In the genomic region with DNA sequence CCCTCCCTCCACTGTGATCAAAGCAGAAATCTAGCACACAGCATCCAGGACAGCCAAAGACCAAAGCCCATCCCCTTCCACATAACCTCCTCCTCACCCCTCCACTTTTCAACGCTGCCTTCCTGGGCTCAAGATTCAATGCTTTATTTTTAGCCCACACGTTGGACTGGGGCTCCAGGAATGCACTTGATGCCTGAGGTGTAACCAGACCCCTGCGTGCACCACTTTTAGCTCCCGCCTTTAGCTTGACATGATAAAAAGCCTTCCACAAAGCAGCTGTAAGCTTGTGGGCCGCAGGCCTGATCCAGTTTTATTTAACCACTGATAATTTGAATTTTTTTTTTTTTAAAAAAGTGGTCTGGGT, we compare ENCODE assay signal across 24 cellular contexts. TPM values are rescaled to one million over a fixed set of nuclear protein-coding genes. Genes with fewer than 3 reads are reported as not detected.
DNase-seq lines count a peak whose midpoint lies in the region; ATAC-seq and TF ChIP-seq lines count a peak whose summit lies in the region.
"Had no signal": no experiment of that assay in that cellular context is flagged by ENCODE, and none has a peak within 500 bp of the region (broad histone marks: within the 10 kb centered on the region; RNA-seq: fewer than 3 reads in every experiment).

No MANE protein-coding gene starts in this region.

- no peaks in the 10 kb centered on the region for H3K36me3 Mint-ChIP-seq in GM23338 (ENCODE audit: low read depth)
- no peaks in the 10 kb centered on the region for H3K36me3 Mint-ChIP-seq in osteocyte (ENCODE audit: unreplicated experiment)
- H3K36me3 Mint-ChIP-seq: CD8-positive, alpha-beta T cell had no signal

- peak overlapping the region; percentile 52; the same call in 1 of the 2 replicates for H2AFZ ChIP-seq in GM23338

- H3K27me3 ChIP-seq in GM23338 (ENCODE audit: insufficient read depth) (no peaks in the 10 kb centered on the region), heart left ventricle (no peaks in the 10 kb centered on the region), spleen (replicated peaks in 1 of 7) (no peaks in the 10 kb centered on the region)
- H3K27me3 ChIP-seq: SJSA1 had no signal

- no peaks in the 10 kb centered on the region for H3K79me2 ChIP-seq in GM23338 (replicated peaks; ENCODE audit: insufficient read depth)

- H3K27me3 Mint-ChIP-seq in GM23338 (ENCODE audit: insufficient read depth, low read depth, poor library complexity): peaks cover 4% of the 10 kb centered on the region
- H3K27me3 Mint-ChIP-seq in osteocyte (ENCODE audit: unreplicated experiment): no peaks in the 10 kb centered on the region

- H3K36me3 ChIP-seq in GM23338 (ENCODE audit: insufficient read depth) (no peaks in the 10 kb centered on the region), heart left ventricle (no peaks in the 10 kb centered on the region), spleen (no peaks in the 10 kb centered on the region)
- H3K36me3 ChIP-seq: SJSA1 had no signal

- no peaks in the 10 kb centered on the region for H3F3A ChIP-seq in GM23338 (replicated peaks; ENCODE audit: low read depth)

- H4K20me1 ChIP-seq in GM23338 (replicated peaks; ENCODE audit: insufficient read depth): no peaks in the 10 kb centered on the region

- H3K27ac Mint-ChIP-seq in GM23338 (no peak overlapping the region), osteocyte (ENCODE audit: unreplicated experiment) (peak overlapping the region; percentile 8)
- H3K27ac Mint-ChIP-seq: CD8-positive, alpha-beta T cell had no signal

- intact Hi-C loops in heart left ventricle (cut with DNase I): loop anchor here in 5 of 10 donors (10.0 kb wide), 4 partner anchors 124 to 594 kb away; no protein-coding TSS in a partner anchor
- intact Hi-C loops in spleen (cut with DNase I; ENCODE audit: low total_unique reads): no loop called here

- DNase-seq in GM23338 (ENCODE audit: low spot score) (no peak), SK-N-DZ (ENCODE audit: low spot score) (peak; percentile 46), heart left ventricle (peak in 4 of 5 donors; percentile 59 to 75 (median 66)), osteocyte (ENCODE audit: extremely low spot score, unreplicated experiment) (no peak), spleen (no peak), NCI-H82 (lab: John Stamatoyannopoulos, UW) (no peak), activated gamma-delta T cell (lab: John Stamatoyannopoulos, UW) (no peak)
- DNase-seq in stimulated activated CD4-positive, alpha-beta T cell treated with anti-CD3 and anti-CD28 coated beads, Interleukin-4, amount 100 ng/mL, for 24 hours: no peak
- DNase-seq: activated CD4-positive, CD25-positive, alpha-beta regulatory T cell treated with anti-CD3 and anti-CD28 coated beads, Interleukin-2, amount 50 U/mL, for 72 hours; activated effector memory CD4-positive, alpha-beta T cell treated with Interleukin-2 at 50 U/mL for 16 hours; CD8-positive, alpha-beta T cell; DND-41; HCEC 1CT; naive B cell; NCI-H146; NCI-H510A; retina; stimulated activated CD4-positive, alpha-beta T cell treated with anti-CD3 and anti-CD28 coated beads, Interleukin-2, amount 100 ng/mL, for 24 hours; T-helper 9 cell had no signal

- no peak overlapping the region for H3K27ac ChIP-seq in GM23338 (ENCODE audit: low read depth)
- peak overlapping the region; percentile 22 to 85 (median 70) for H3K27ac ChIP-seq in heart left ventricle
- no peak overlapping the region for H3K27ac ChIP-seq in spleen
- H3K27ac ChIP-seq: SJSA1 had no signal

- H3K4me1 ChIP-seq in GM23338 (ENCODE audit: insufficient read depth) (no peaks in the 10 kb centered on the region), heart left ventricle (peaks cover 0 to 22% (median 4%) of the 10 kb centered on the region in 12 donors), spleen (peaks cover 0 to 7% (median 0%) of the 10 kb centered on the region in 6 donors)
- H3K4me1 ChIP-seq: SJSA1 had no signal

- 25 to 29% (median 28%) methylated on average over 5 of the region's 5 CpGs for WGBS in heart left ventricle, 4 donors
- 72 to 80% (median 74%) methylated on average over 5 of the region's 5 CpGs for WGBS in spleen, 5 donors

- H3K9me3 ChIP-seq in heart left ventricle (no peaks in the 10 kb centered on the region), spleen (no peaks in the 10 kb centered on the region)
- H3K9me3 ChIP-seq: SJSA1 had no signal

- no peak overlapping the region for H3K4me2 ChIP-seq in GM23338

- TF ChIP-seq POLR2A in heart left ventricle (IDR thresholded peaks at IDR 0.05) (no peak), spleen (IDR thresholded peaks at IDR 0.05) (no peak)

- TF ChIP-seq CTCF in GM23338 (conservative IDR thresholded peaks at IDR 0.05; ENCODE audit: low read depth in 2 of 2) (no peak), heart left ventricle (IDR thresholded peaks at IDR 0.05) (no peak), osteocyte (IDR thresholded peaks at IDR 0.05) (no peak), spleen (IDR thresholded peaks at IDR 0.05 in 8 of 11, conservative IDR thresholded peaks at IDR 0.05 in 3 of 11) (no peak)

- H3K4me3 Mint-ChIP-seq in GM23338 (no peak overlapping the region), osteocyte (ENCODE audit: unreplicated experiment) (no peak overlapping the region)
- H3K4me3 Mint-ChIP-seq: CD8-positive, alpha-beta T cell; naive B cell had no signal

- H3K4me1 Mint-ChIP-seq in GM23338: no peaks in the 10 kb centered on the region
- peaks cover 14% of the 10 kb centered on the region for H3K4me1 Mint-ChIP-seq in osteocyte (ENCODE audit: unreplicated experiment)

- H3K4me3 ChIP-seq in GM23338: no peak overlapping the region
- no peak overlapping the region for H3K4me3 ChIP-seq in heart left ventricle
- no peak overlapping the region for H3K4me3 ChIP-seq in spleen
- H3K4me3 ChIP-seq: lung, SJSA1 had no signal

- no peak; the same call in 2 of the 3 replicates for ATAC-seq in GM23338
- ATAC-seq in heart left ventricle: peak; percentile 83 to 95 (median 92)
- ATAC-seq: CD8-positive, alpha-beta T cell had no signal

- H3K9me3 Mint-ChIP-seq in GM23338 (peaks cover 8% of the 10 kb centered on the region; the same call in 1 of the 3 replicates), osteocyte (ENCODE audit: unreplicated experiment) (peaks cover 3% of the 10 kb centered on the region)
- H3K9me3 Mint-ChIP-seq: CD8-positive, alpha-beta T cell; naive B cell had no signal

- no peaks in the 10 kb centered on the region for H3K9me2 ChIP-seq in GM23338 (ENCODE audit: insufficient read depth)

TF ChIP-seq in GM23338, 12 proteins besides CTCF, POLR2A, EP300 and RAD21 (continues in another document):
- TF ChIP-seq EZH2phosphoT487 (IDR thresholded peaks at IDR 0.05; ENCODE audit: unreplicated experiment) (no peak), ZNF331 (CRISPR knock-in tag; IDR thresholded peaks at IDR 0.05; ENCODE audit: low read depth) (no peak), STAT1 (IDR thresholded peaks at IDR 0.05; ENCODE audit: unreplicated experiment) (no peak), CREB1 (CRISPR knock-in tag; IDR thresholded peaks at IDR 0.05; ENCODE audit: low read depth) (no peak)

RNA-seq across cellular contexts. Expression of a gene that starts 29.8 kb away (rescaled TPM):
- total RNA-seq in GM23338 (2014; rRNA removed; shearing (Covaris generic)): 0.14 TPM in 1 of 2 replicates, not detected in the other
- polyA plus RNA-seq in GM23338 (2016; fragmentation: Nextera tagmentation; extraction: Ambion mirVana) (0.48 and 0.56 TPM in 2 replicates), heart left ventricle (10 to 100 TPM in 1 of 2 donors, under 1 TPM in 1; 0.82 to 10.5 TPM), spleen (1 to 10 TPM in 1 of 3 donors, under 1 TPM in 2; 0.29 to 1.6 (median 0.59) TPM)
- not detected in 2 replicates for polyA plus RNA-seq in SK-N-DZ (2014; cell fraction: cytosol; rRNA removed)
- not detected in 2 replicates for polyA plus RNA-seq in SK-N-DZ (2014; cell fraction: nucleus; rRNA removed)
- total RNA-seq in heart left ventricle (1 to 10 TPM in 7 of 9 donors, under 1 TPM in 1, not detected in 1; 0.95 to 4.2 (median 2.9) TPM), osteocyte (2.0 and 2.4 TPM in 2 replicates), spleen (1 to 10 TPM in 5 of 7 donors, under 1 TPM in 2; 0.56 to 3.8 (median 2.4) TPM)
- total RNA-seq: CD8-positive, alpha-beta T cell; endothelial cell of umbilical vein; frontal cortex; SJSA1; temporal lobe had no signal
- polyA plus RNA-seq: endothelial cell of umbilical vein had no signal

Comparison
In these comparisons a context has a peak if more than half of its experiments do, and no peak if none do; other contexts are left out.
1. DNase-seq: peak in SK-N-DZ (single experiment) and heart left ventricle (4 of 5); none in GM23338 (single experiment), osteocyte (single experiment), spleen (single experiment), NCI-H82 (single experiment), activated gamma-delta T cell (single experiment) and stimulated activated CD4-positive, alpha-beta T cell treated with anti-CD3 and anti-CD28 coated beads, Interleukin-4, amount 100 ng/mL, for 24 hours (single experiment).
2. H3K27ac ChIP-seq: peak in heart left ventricle (12 of 12); none in GM23338 (single experiment) and spleen (0 of 8).